Comparison of ENCODE assay signal across 8 cellular contexts in the genomic region with DNA sequence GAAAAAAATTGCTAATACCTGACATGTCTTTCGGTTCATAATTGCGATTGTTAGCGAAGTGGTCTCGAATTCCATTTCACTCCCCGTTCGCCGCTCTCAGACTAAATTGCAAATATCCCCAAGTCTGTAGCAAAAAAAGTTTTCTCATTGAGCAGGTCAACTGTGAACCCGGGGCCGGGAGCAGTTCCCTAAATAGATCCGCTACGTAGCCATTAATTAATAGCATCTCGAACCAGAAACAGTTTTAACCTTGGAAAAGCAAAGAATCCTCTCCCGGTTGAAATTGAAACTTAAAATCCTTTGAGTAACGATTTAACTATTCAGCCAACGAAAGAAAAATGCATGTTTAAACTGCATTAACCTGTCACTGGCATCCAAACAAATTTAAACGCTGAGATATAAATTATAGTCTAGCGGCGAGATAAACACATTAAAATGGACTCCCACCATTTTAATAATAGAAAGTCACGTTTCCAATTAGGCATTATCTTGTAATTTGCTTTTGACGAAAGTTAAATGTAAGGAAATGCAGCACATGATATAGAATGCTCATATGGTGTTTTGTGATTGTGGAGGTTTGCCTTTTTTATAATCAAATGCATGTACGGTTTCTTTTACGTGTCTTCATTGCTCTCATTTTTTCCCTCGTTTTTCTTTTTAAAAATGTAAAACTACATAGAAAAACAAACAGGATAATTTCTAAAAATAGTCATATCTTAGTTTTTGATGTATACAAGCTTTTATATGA. TPM values are rescaled to one million over a fixed set of nuclear protein-coding genes. Genes with fewer than 3 reads are reported as not detected.
A peak's percentile ranks its signal among the peaks of the same experiment; 100 is the strongest.
DNase-seq lines count a peak whose midpoint lies in the region; ATAC-seq and TF ChIP-seq lines count a peak whose summit lies in the region.

No MANE protein-coding gene starts in this region.

- ATAC-seq in left ventricle myocardium superior (no peak), GM18870 (IDR thresholded peaks at IDR 0.05; ENCODE audit: unreplicated experiment) (no peak), GM21528 (IDR thresholded peaks at IDR 0.05; ENCODE audit: low FRiP score, unreplicated experiment) (no peak)

- DNase-seq in left ventricle myocardium inferior (no peak), left ventricle myocardium superior (no peak), stomach (no peak), caudate nucleus (lab: John Stamatoyannopoulos, UW) (no peak)

- H3K4me3 ChIP-seq in left ventricle myocardium inferior = peak overlapping the region; percentile 64
- H3K4me3 ChIP-seq in WI38 (ENCODE audit: low read depth, low read length) = peak overlapping the region; percentile 57
- peak overlapping the region; percentile 41 for H3K4me3 ChIP-seq in iPS-15b (ENCODE audit: low read depth, low read length)
- H3K4me3 ChIP-seq in stomach = peak overlapping the region; percentile 44 to 68 (median 55)

- no peak for TF ChIP-seq EP300 in stomach (IDR thresholded peaks at IDR 0.05)

- WGBS in stomach, 5 donors = 6 to 13% (median 10%) methylated on average over 23 of the region's 23 CpGs

- H3K27me3 ChIP-seq in left ventricle myocardium inferior (ENCODE audit: low read depth) (peaks cover 99% of the 10 kb centered on the region), iPS-15b (ENCODE audit: control insufficient read depth, insufficient read depth, low read length) (peaks cover 79% of the 10 kb centered on the region), stomach (peaks cover 8 to 99% (median 62%) of the 10 kb centered on the region in 3 donors)

- no peaks in the 10 kb centered on the region for H3K4me1 ChIP-seq in left ventricle myocardium inferior
- H3K4me1 ChIP-seq in iPS-15b (ENCODE audit: control insufficient read depth, insufficient read depth, low read length) = no peaks in the 10 kb centered on the region
- H3K4me1 ChIP-seq in stomach = peaks cover 0 to 16% (median 10%) of the 10 kb centered on the region in 4 donors

- H3K36me3 ChIP-seq in left ventricle myocardium inferior (peaks cover 23% of the 10 kb centered on the region), iPS-15b (ENCODE audit: control insufficient read depth, insufficient read depth, low read length) (no peaks in the 10 kb centered on the region), stomach (peaks cover 0 to 14% (median 0%) of the 10 kb centered on the region in 4 donors)

- TF ChIP-seq CTCF in left ventricle myocardium inferior (IDR thresholded peaks at IDR 0.05; ENCODE audit: borderline replicate concordance) = no peak
- TF ChIP-seq CTCF in WI38 (IDR thresholded peaks at IDR 0.05; ENCODE audit: low read depth, low read length) = no peak
- TF ChIP-seq CTCF in stomach (IDR thresholded peaks at IDR 0.05) = no peak

- no peak overlapping the region for H3K9ac ChIP-seq in iPS-15b (ENCODE audit: low read depth, low read length)

- H3K27ac ChIP-seq in left ventricle myocardium inferior (replicated peaks) = no peak overlapping the region
- H3K27ac ChIP-seq in stomach = peak overlapping the region in 1 of 5 donors; percentile 24
- H3K27ac ChIP-seq in caudate nucleus (ENCODE audit: low read depth, low read length) = no peak overlapping the region

- H3K9me3 ChIP-seq in left ventricle myocardium inferior (replicated peaks) (peaks cover 53% of the 10 kb centered on the region), iPS-15b (ENCODE audit: control insufficient read depth, insufficient read depth, low read length) (no peaks in the 10 kb centered on the region), stomach (peaks cover 15 to 49% (median 39%) of the 10 kb centered on the region in 4 donors)

- intact Hi-C loops in left ventricle myocardium inferior (cut with micrococcal nuclease) = no loop called here
- intact Hi-C loops in left ventricle myocardium superior (cut with micrococcal nuclease) = no loop called here
- intact Hi-C loops in stomach (cut with DNase I; ENCODE audit: low total_unique reads) = no loop called here

- TF ChIP-seq POLR2A in stomach (IDR thresholded peaks at IDR 0.05) = no peak

RNA-seq across cellular contexts. Expression of a gene that starts 0.7 kb away (rescaled TPM):
- 0.11 TPM for total RNA-seq in left ventricle myocardium inferior
- total RNA-seq in left ventricle myocardium superior = 0.07 TPM
- total RNA-seq in stomach = under 1 TPM in 1 of 5 donors, not detected in 4; 0.37 TPM
- polyA plus RNA-seq in stomach = not detected

RNA-seq across cellular contexts. Expression of a gene that starts 48.4 kb away (rescaled TPM):
- not detected for total RNA-seq in left ventricle myocardium inferior
- total RNA-seq in left ventricle myocardium superior = not detected
- total RNA-seq in stomach = not detected
- polyA plus RNA-seq in stomach = not detected
